ENCODE assay signal across 8 cellular contexts in the genomic region with DNA sequence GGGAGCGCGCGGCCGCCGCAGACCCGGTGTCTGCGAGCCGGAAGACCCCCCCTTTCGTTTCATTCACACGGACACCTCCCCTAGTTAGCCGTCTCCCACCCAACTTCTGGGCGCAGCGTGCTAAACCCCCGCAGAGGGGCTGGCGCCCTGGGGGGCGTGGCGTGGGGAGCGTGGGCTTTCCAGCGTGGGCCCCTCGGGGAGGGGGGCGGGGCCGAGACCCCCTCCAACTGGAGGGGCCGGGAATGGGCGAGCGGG. TPM values are rescaled to one million over a fixed set of nuclear protein-coding genes. Genes with fewer than 3 reads are reported as not detected.
DNase-seq lines count a peak whose midpoint lies in the region; TF ChIP-seq lines count a peak whose summit lies in the region.

No MANE protein-coding gene starts in this region.

- peaks cover 1% of the 10 kb centered on the region for H3K36me3 Mint-ChIP-seq in activated CD4-positive, alpha-beta T cell treated with anti-CD3 and anti-CD28 coated beads, Interleukin-2, amount 10 ng/mL, durations not matched to agents 24 days and 14 days (ENCODE audit: low read depth)

- peaks cover 68% of the 10 kb centered on the region for H3K27me3 Mint-ChIP-seq in activated CD4-positive, alpha-beta T cell treated with anti-CD3 and anti-CD28 coated beads, Interleukin-2, amount 10 ng/mL, durations not matched to agents 24 days and 14 days

- TF ChIP-seq POLR2A in suprapubic skin (IDR thresholded peaks at IDR 0.05), result no peak

- peak overlapping the region; percentile 62 for H3K4me3 Mint-ChIP-seq in activated CD4-positive, alpha-beta T cell treated with anti-CD3 and anti-CD28 coated beads, Interleukin-2, amount 10 ng/mL, durations not matched to agents 24 days and 14 days

- H3K9me3 ChIP-seq in adipocyte (ENCODE audit: control insufficient read depth, low read length) (no peaks in the 10 kb centered on the region), suprapubic skin (no peaks in the 10 kb centered on the region)

- H3K27me3 ChIP-seq in adipocyte (replicated peaks; ENCODE audit: control insufficient read depth, insufficient read depth, low read length) (peaks cover 24% of the 10 kb centered on the region), kidney epithelial cell (ENCODE audit: control insufficient read depth, insufficient read depth, low read length) (peaks cover 19% of the 10 kb centered on the region), suprapubic skin (peaks cover 10% of the 10 kb centered on the region)

- H3K36me3 ChIP-seq in adipocyte (ENCODE audit: control insufficient read depth, insufficient read depth, low read length, severe bottlenecking), result no peaks in the 10 kb centered on the region
- H3K36me3 ChIP-seq in kidney epithelial cell (ENCODE audit: control insufficient read depth, insufficient read depth, low read length), result no peaks in the 10 kb centered on the region
- H3K36me3 ChIP-seq in suprapubic skin, result no peaks in the 10 kb centered on the region

- H3K4me1 Mint-ChIP-seq in activated CD4-positive, alpha-beta T cell treated with anti-CD3 and anti-CD28 coated beads, Interleukin-2, amount 10 ng/mL, durations not matched to agents 24 days and 14 days, result peaks cover 14% of the 10 kb centered on the region

- intact Hi-C loops in activated CD4-positive, alpha-beta T cell treated with anti-CD3 and anti-CD28 coated beads, Interleukin-2, amount 10 ng/mL, durations not matched to agents 24 days and 14 days (cut with micrococcal nuclease), result loop anchor here (5.0 kb wide), 1 partner anchor 160 kb away; a partner anchor contains a TSS

- H3K4me1 ChIP-seq in adipocyte (ENCODE audit: control insufficient read depth, insufficient read depth, low read length) (peaks cover 3% of the 10 kb centered on the region), suprapubic skin (peaks cover 36% of the 10 kb centered on the region)

- no peak for DNase-seq in activated CD4-positive, alpha-beta T cell treated with anti-CD3 and anti-CD28 coated beads, Interleukin-2, amount 10 ng/mL, durations not matched to agents 24 days and 14 days
- DNase-seq in activated CD4-positive, alpha-beta T cell treated with anti-CD3 and anti-CD28 coated beads for 1 hour, result no peak
- DNase-seq in adipocyte (ENCODE audit: low read depth) (no peak), kidney epithelial cell (ENCODE audit: low read depth) (no peak), suprapubic skin (ENCODE audit: low spot score in 2 of 2) (no peak), OCI-M2 (lab: John Stamatoyannopoulos, UW; ENCODE audit: unreplicated experiment) (no peak)
- DNase-seq in stimulated activated CD4-positive, alpha-beta T cell treated with anti-CD3 and anti-CD28 coated beads, Interleukin-1b, Interleukin-23, amount 100 ng/mL, for 48 hours, result no peak
- no peak for DNase-seq in activated CD8-positive, alpha-beta memory T cell treated with anti-CD3 and anti-CD28 coated beads, Interleukin-2, amount 50 U/mL, for 4 hours

- no peaks in the 10 kb centered on the region for H3K9me3 Mint-ChIP-seq in activated CD4-positive, alpha-beta T cell treated with anti-CD3 and anti-CD28 coated beads, Interleukin-2, amount 10 ng/mL, durations not matched to agents 24 days and 14 days

- TF ChIP-seq EP300 in suprapubic skin (IDR thresholded peaks at IDR 0.05), result no peak

- H3K4me3 ChIP-seq in adipocyte (ENCODE audit: low read length) (peak overlapping the region; percentile 76), kidney epithelial cell (ENCODE audit: low read depth, low read length) (peak overlapping the region; percentile 47), suprapubic skin (peak overlapping the region; percentile 82)

- H3K27ac Mint-ChIP-seq in activated CD4-positive, alpha-beta T cell treated with anti-CD3 and anti-CD28 coated beads, Interleukin-2, amount 10 ng/mL, durations not matched to agents 24 days and 14 days, result no peak overlapping the region

- TF ChIP-seq CTCF in kidney epithelial cell (IDR thresholded peaks at IDR 0.05; ENCODE audit: insufficient read depth, low read length, poor library complexity, severe bottlenecking) (no peak), suprapubic skin (IDR thresholded peaks at IDR 0.05) (no peak)

- WGBS in suprapubic skin, result no CpG with 5 or more reads among the region's 25 CpGs

- peak overlapping the region; percentile 15 for H3K9ac ChIP-seq in adipocyte (ENCODE audit: low read length)

- peak overlapping the region; percentile 74 for H3K27ac ChIP-seq in suprapubic skin

RNA-seq across cellular contexts. Expression of a gene that starts 1.1 kb away (rescaled TPM):
- 0.05 TPM in 2 replicates for total RNA-seq in activated CD4-positive, alpha-beta T cell treated with anti-CD3 and anti-CD28 coated beads, Interleukin-2, amount 10 ng/mL, durations not matched to agents 24 days and 14 days
- 3.1 and 3.7 TPM in 2 replicates for total RNA-seq in kidney epithelial cell
- total RNA-seq in suprapubic skin, result 10 to 100 TPM; 21.9 to 39.6 (median 28.7) TPM
